Comparison of ENCODE assay signal across 12 cellular contexts in genomic region chr11:124801636-124802312, GRCh38. TPM values are rescaled to one million over a fixed set of nuclear protein-coding genes. Genes with fewer than 3 reads are reported as not detected.
DNase-seq lines count a peak whose midpoint lies in the region; ATAC-seq and TF ChIP-seq lines count a peak whose summit lies in the region.
"Had no signal": no experiment of that assay in that cellular context is flagged by ENCODE, and none has a peak within 500 bp of the region (broad histone marks: within the 10 kb centered on the region; RNA-seq: fewer than 3 reads in every experiment).

No MANE protein-coding gene starts in this region.

- no peaks in the 10 kb centered on the region for H3K9me3 ChIP-seq in upper lobe of right lung
- H3K9me3 ChIP-seq: ovary, vagina had no signal

- H3K4me3 ChIP-seq in upper lobe of right lung: no peak overlapping the region

- no peak for TF ChIP-seq CTCF in upper lobe of right lung (IDR thresholded peaks at IDR 0.05)

- intact Hi-C loops in upper lobe of right lung (cut with DNase I): no loop called here

- H3K4me3 Mint-ChIP-seq in activated naive CD4-positive, alpha-beta T cell treated with anti-CD3 and anti-CD28 coated beads, Interleukin-2, amount 10 ng/mL, durations not matched to agents 7 days and 5 days: peak overlapping the region; percentile 46
- H3K4me3 Mint-ChIP-seq in activated T-helper 17 cell treated with anti-CD3 and anti-CD28 coated beads, Interleukin-2, amount 50 U/mL, for 72 hours: peak overlapping the region; percentile 85

- H3K27ac Mint-ChIP-seq in activated naive CD4-positive, alpha-beta T cell treated with anti-CD3 and anti-CD28 coated beads, Interleukin-2, amount 10 ng/mL, durations not matched to agents 7 days and 5 days: no peak overlapping the region
- no peak overlapping the region for H3K27ac Mint-ChIP-seq in activated naive CD4-positive, alpha-beta T cell treated with anti-CD3 and anti-CD28 coated beads, Interleukin-2, amount 50 U/mL, for 72 hours
- H3K27ac Mint-ChIP-seq in activated T-helper 17 cell treated with anti-CD3 and anti-CD28 coated beads, Interleukin-2, amount 50 U/mL, for 72 hours: peak overlapping the region; percentile 89

- H3K27me3 Mint-ChIP-seq in activated naive CD4-positive, alpha-beta T cell treated with anti-CD3 and anti-CD28 coated beads, Interleukin-2, amount 10 ng/mL, durations not matched to agents 7 days and 5 days: peaks cover 9% of the 10 kb centered on the region
- H3K27me3 Mint-ChIP-seq in activated T-helper 17 cell treated with anti-CD3 and anti-CD28 coated beads, Interleukin-2, amount 50 U/mL, for 72 hours: no peaks in the 10 kb centered on the region

- peaks cover 2% of the 10 kb centered on the region for H3K36me3 Mint-ChIP-seq in activated naive CD4-positive, alpha-beta T cell treated with anti-CD3 and anti-CD28 coated beads, Interleukin-2, amount 10 ng/mL, durations not matched to agents 7 days and 5 days
- H3K36me3 Mint-ChIP-seq in activated naive CD4-positive, alpha-beta T cell treated with anti-CD3 and anti-CD28 coated beads, Interleukin-2, amount 50 U/mL, for 72 hours: no peaks in the 10 kb centered on the region
- H3K36me3 Mint-ChIP-seq in activated T-helper 17 cell treated with anti-CD3 and anti-CD28 coated beads, Interleukin-2, amount 50 U/mL, for 72 hours (ENCODE audit: low read depth): peaks cover 4% of the 10 kb centered on the region

- no peaks in the 10 kb centered on the region for H3K9me3 Mint-ChIP-seq in activated naive CD4-positive, alpha-beta T cell treated with anti-CD3 and anti-CD28 coated beads, Interleukin-2, amount 10 ng/mL, durations not matched to agents 7 days and 5 days
- no peaks in the 10 kb centered on the region for H3K9me3 Mint-ChIP-seq in activated naive CD4-positive, alpha-beta T cell treated with anti-CD3 and anti-CD28 coated beads, Interleukin-2, amount 50 U/mL, for 72 hours
- H3K9me3 Mint-ChIP-seq in activated T-helper 17 cell treated with anti-CD3 and anti-CD28 coated beads, Interleukin-2, amount 50 U/mL, for 72 hours: no peaks in the 10 kb centered on the region

- peaks cover 27% of the 10 kb centered on the region for H3K4me1 Mint-ChIP-seq in activated naive CD4-positive, alpha-beta T cell treated with anti-CD3 and anti-CD28 coated beads, Interleukin-2, amount 10 ng/mL, durations not matched to agents 7 days and 5 days
- H3K4me1 Mint-ChIP-seq in activated T-helper 17 cell treated with anti-CD3 and anti-CD28 coated beads, Interleukin-2, amount 50 U/mL, for 72 hours: peaks cover 13% of the 10 kb centered on the region

- peaks cover 22% of the 10 kb centered on the region for H3K4me1 ChIP-seq in upper lobe of right lung

- no peaks in the 10 kb centered on the region for H3K36me3 ChIP-seq in upper lobe of right lung
- H3K36me3 ChIP-seq: ovary, vagina had no signal

- DNase-seq in activated naive CD4-positive, alpha-beta T cell treated with anti-CD3 and anti-CD28 coated beads, Interleukin-2, amount 10 ng/mL, durations not matched to agents 7 days and 5 days: no peak
- DNase-seq in activated naive CD4-positive, alpha-beta T cell treated with anti-CD3 and anti-CD28 coated beads, Interleukin-2, amount 50 U/mL, for 72 hours (ENCODE audit: low spot score in 2 of 2): no peak
- DNase-seq in left kidney (ENCODE audit: low read depth, low spot score): peak; percentile 10
- DNase-seq in upper lobe of right lung: no peak
- DNase-seq in T1000 (lab: John Stamatoyannopoulos, UW): no peak
- no peak for DNase-seq in stimulated activated CD4-positive, alpha-beta T cell treated with anti-CD3 and anti-CD28 coated beads, Interleukin-1b, Interleukin-23, amount 100 ng/mL, for 48 hours
- DNase-seq: ovary had no signal

- H3K27me3 ChIP-seq in upper lobe of right lung: no peaks in the 10 kb centered on the region
- H3K27me3 ChIP-seq: ovary, vagina had no signal

- peak overlapping the region; percentile 100 for H3K27ac ChIP-seq in upper lobe of right lung
- H3K27ac ChIP-seq: KMS-11 had no signal

- CTCF ChIA-PET in activated naive CD4-positive, alpha-beta T cell treated with anti-CD3 and anti-CD28 coated beads, Interleukin-2, amount 10 ng/mL, durations not matched to agents 7 days and 5 days (lab: Charles Lee): interaction anchor here (0.8 to 1.9 kb wide), 6 partner anchors 35 to 157 kb away, joined by 3 to 11 read pairs (median 4); no protein-coding TSS in a partner anchor

- no peak for ATAC-seq in activated naive CD4-positive, alpha-beta T cell treated with anti-CD3 and anti-CD28 coated beads, Interleukin-2, amount 50 U/mL, for 72 hours
- no peak for ATAC-seq in activated T-helper 17 cell treated with anti-CD3 and anti-CD28 coated beads, Interleukin-2, amount 50 U/mL, for 72 hours (replicated peaks)
- no peak for ATAC-seq in upper lobe of right lung
- no peak for ATAC-seq in activated CD4-positive, CD25-positive, alpha-beta regulatory T cell treated with anti-CD3 and anti-CD28 coated beads, Interleukin-2, amount 50 U/mL, for 24 hours

RNA-seq across cellular contexts. Expression of gene MSANTD2, which starts 1.6 kb away (rescaled TPM):
- 1 to 10 TPM; 3.6 to 8.4 TPM for total RNA-seq in activated naive CD4-positive, alpha-beta T cell treated with anti-CD3 and anti-CD28 coated beads, Interleukin-2, amount 50 U/mL, for 72 hours
- 10 to 100 TPM in 1 of 2 donors, 1 to 10 TPM in 1; 6.9 to 10.6 TPM for total RNA-seq in activated T-helper 17 cell treated with anti-CD3 and anti-CD28 coated beads, Interleukin-2, amount 50 U/mL, for 72 hours
- total RNA-seq in upper lobe of right lung: 13.3 TPM

RNA-seq across cellular contexts. Expression of gene ESAM, which starts 39.7 kb away (rescaled TPM):
- 1 to 10 TPM in 1 of 2 donors, under 1 TPM in 1; 0.36 to 1.7 TPM for total RNA-seq in activated naive CD4-positive, alpha-beta T cell treated with anti-CD3 and anti-CD28 coated beads, Interleukin-2, amount 50 U/mL, for 72 hours
- total RNA-seq in activated T-helper 17 cell treated with anti-CD3 and anti-CD28 coated beads, Interleukin-2, amount 50 U/mL, for 72 hours: under 1 TPM; 0.50 to 0.84 TPM
- total RNA-seq in upper lobe of right lung: 164 TPM

RNA-seq across cellular contexts. Expression of gene VSIG2, which starts 49.7 kb away (rescaled TPM):
- not detected for total RNA-seq in activated naive CD4-positive, alpha-beta T cell treated with anti-CD3 and anti-CD28 coated beads, Interleukin-2, amount 50 U/mL, for 72 hours
- total RNA-seq in activated T-helper 17 cell treated with anti-CD3 and anti-CD28 coated beads, Interleukin-2, amount 50 U/mL, for 72 hours: not detected
- 40.1 TPM for total RNA-seq in upper lobe of right lung
- total RNA-seq: NCI-H460 had no signal

Comparison
In these comparisons a context has a peak if more than half of its experiments do, and no peak if none do; other contexts are left out.
1. RNA of gene ESAM, which starts 39.7 kb away (total RNA-seq): 164 TPM in upper lobe of right lung (single experiment); 0.36 to 1.7 TPM in activated naive CD4-positive, alpha-beta T cell treated with anti-CD3 and anti-CD28 coated beads, Interleukin-2, amount 50 U/mL, for 72 hours and 0.50 to 0.84 TPM in activated T-helper 17 cell treated with anti-CD3 and anti-CD28 coated beads, Interleukin-2, amount 50 U/mL, for 72 hours; every median in the first group is over 10 times any median in the second.
2. RNA of gene VSIG2, which starts 49.7 kb away (total RNA-seq): 40.1 TPM in upper lobe of right lung (single experiment); not detected in activated naive CD4-positive, alpha-beta T cell treated with anti-CD3 and anti-CD28 coated beads, Interleukin-2, amount 50 U/mL, for 72 hours and not detected in activated T-helper 17 cell treated with anti-CD3 and anti-CD28 coated beads, Interleukin-2, amount 50 U/mL, for 72 hours; every median in the first group is over 10 times any median in the second.